Comparison of ENCODE assay signal across 1 cellular context in the genomic region with DNA sequence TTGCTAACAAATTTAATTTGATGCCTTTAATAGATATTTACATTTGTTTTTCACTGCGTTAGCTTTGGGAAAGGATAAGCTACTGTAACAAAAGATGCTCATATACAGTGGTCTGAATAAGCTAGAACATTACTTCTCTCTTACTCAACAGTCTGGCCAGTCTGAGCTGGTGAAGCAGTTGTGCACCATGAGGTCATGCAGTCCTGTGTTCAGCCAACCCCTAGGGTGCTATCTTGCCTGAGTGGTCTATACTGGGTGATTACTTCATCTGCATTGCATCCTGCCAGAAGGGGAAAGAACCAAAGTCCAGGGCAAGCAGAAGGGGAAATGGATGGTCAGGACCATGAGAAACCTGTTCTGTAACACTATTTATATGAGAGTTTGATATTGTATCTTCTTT.
TF ChIP-seq lines count a peak whose summit lies in the region.

No MANE protein-coding gene starts in this region.

TF ChIP-seq in HepG2, 621 proteins besides CTCF, POLR2A, EP300 and RAD21:
- TF ChIP-seq HNF4A (CRISPR knock-in tag; IDR thresholded peaks at IDR 0.05) (peak; percentile 33; the same call in 1 of the 2 replicates), HOXA3 (CRISPR knock-in tag; IDR thresholded peaks at IDR 0.05) (no peak), ZNF431 (CRISPR knock-in tag; IDR thresholded peaks at IDR 0.05; ENCODE audit: borderline replicate concordance, low read depth) (no peak), MTA3 (CRISPR knock-in tag; IDR thresholded peaks at IDR 0.05) (no peak), CEBPB (IDR thresholded peaks at IDR 0.05; ENCODE audit: borderline replicate concordance, low read depth, low read length) (peak; percentile 35; the same call in 1 of the 2 replicates), POLR2G (IDR thresholded peaks at IDR 0.05; ENCODE audit: low read depth, low read length) (no peak), CHD2 (IDR thresholded peaks at IDR 0.05; ENCODE audit: low read depth, low read length) (no peak), PRPF4 (IDR thresholded peaks at IDR 0.05; ENCODE audit: low read depth, low read length, poor library complexity, severe bottlenecking) (no peak), THAP11 (CRISPR knock-in tag; IDR thresholded peaks at IDR 0.05) (no peak), THYN1 (CRISPR knock-in tag; IDR thresholded peaks at IDR 0.05; ENCODE audit: borderline replicate concordance, low read depth) (no peak)
- TF ChIP-seq, protein P1, sequence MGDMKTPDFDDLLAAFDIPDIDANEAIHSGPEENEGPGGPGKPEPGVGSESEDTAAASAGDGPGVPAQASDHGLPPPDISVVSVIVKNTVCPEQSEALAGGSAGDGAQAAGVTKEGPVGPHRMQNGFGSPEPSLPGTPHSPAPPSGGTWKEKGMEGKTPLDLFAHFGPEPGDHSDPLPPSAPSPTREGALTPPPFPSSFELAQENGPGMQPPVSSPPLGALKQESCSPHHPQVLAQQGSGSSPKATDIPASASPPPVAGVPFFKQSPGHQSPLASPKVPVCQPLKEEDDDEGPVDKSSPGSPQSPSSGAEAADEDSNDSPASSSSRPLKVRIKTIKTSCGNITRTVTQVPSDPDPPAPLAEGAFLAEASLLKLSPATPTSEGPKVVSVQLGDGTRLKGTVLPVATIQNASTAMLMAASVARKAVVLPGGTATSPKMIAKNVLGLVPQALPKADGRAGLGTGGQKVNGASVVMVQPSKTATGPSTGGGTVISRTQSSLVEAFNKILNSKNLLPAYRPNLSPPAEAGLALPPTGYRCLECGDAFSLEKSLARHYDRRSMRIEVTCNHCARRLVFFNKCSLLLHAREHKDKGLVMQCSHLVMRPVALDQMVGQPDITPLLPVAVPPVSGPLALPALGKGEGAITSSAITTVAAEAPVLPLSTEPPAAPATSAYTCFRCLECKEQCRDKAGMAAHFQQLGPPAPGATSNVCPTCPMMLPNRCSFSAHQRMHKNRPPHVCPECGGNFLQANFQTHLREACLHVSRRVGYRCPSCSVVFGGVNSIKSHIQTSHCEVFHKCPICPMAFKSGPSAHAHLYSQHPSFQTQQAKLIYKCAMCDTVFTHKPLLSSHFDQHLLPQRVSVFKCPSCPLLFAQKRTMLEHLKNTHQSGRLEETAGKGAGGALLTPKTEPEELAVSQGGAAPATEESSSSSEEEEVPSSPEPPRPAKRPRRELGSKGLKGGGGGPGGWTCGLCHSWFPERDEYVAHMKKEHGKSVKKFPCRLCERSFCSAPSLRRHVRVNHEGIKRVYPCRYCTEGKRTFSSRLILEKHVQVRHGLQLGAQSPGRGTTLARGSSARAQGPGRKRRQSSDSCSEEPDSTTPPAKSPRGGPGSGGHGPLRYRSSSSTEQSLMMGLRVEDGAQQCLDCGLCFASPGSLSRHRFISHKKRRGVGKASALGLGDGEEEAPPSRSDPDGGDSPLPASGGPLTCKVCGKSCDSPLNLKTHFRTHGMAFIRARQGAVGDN (CRISPR knock-in tag; IDR thresholded peaks at IDR 0.05): no peak
TF ChIP-seq in HepG2: peak in this region for 2.
